Comparison of ENCODE assay signal across 8 cellular contexts in the genomic region with DNA sequence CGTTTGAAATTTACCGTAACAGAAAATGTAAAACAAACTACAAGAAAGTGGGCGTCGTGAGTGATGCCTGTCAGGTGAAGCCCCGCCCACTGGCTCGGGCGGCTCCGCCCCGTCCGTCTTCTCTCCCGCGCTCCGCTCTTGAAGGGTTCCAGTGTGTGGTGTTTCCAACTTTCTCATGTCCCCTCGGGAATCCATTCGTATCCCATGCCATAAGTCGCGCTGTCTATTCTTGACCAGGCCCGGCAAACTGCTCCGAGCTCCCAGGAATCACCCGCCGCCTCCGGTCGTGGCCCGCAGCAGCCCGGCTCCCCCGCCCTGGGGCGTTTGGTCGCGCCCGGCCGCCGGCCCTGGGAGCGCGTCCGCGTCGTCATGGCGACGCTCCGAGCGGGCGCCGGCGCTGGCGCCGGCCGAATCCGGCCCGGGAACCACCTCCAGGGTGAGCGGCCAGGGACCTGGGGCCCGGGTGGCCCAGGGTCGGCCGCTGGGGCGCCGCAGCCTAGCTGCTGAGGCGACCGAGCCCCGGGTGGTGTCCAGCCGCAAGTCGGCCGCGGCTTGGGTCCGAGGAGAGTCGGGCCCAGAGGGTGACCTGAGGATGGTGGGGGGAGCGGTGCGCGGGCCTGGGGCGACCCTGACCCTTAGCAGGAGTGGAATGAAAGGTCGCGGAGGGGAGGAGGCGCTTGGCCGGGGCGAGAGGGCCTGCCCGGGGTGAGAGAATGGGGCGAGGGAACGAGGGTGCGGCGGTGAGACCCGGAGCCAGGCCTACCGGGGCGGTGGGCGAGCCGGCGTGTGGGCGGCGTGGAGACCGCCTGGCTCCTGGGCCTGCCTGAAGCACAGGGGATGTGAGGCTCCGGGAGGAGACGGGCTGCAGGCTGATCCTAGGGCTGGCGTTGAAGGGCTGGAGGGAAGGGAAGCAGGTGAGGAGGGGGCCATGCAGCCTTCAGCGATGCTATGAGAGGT. TPM values are rescaled to one million over a fixed set of nuclear protein-coding genes. Genes with fewer than 3 reads are reported as not detected.
DNase-seq lines count a peak whose midpoint lies in the region; ATAC-seq and TF ChIP-seq lines count a peak whose summit lies in the region.

Gene CFAP221, plus strand, starts transcription at position 375 of the 957 bp plus-strand sequence. CDS start 1,683 bp downstream, outside the sequence.

- peak within 1 kb of the TSS; percentile 96 for H3K27ac ChIP-seq in ectodermal cell (ENCODE audit: insufficient read depth, low read depth, low read length, poor library complexity, severe bottlenecking)
- H3K27ac ChIP-seq in lower lobe of right lung, result peak within 1 kb of the TSS; percentile 83

- peaks cover 34% of the 10 kb centered on the region for H3K27me3 Mint-ChIP-seq in activated CD4-positive, alpha-beta T cell treated with anti-CD3 and anti-CD28 coated beads, Interleukin-2, amount 10 ng/mL, durations not matched to agents 24 days and 14 days

- H3K9me3 Mint-ChIP-seq in activated CD4-positive, alpha-beta T cell treated with anti-CD3 and anti-CD28 coated beads, Interleukin-2, amount 10 ng/mL, durations not matched to agents 24 days and 14 days, result peaks cover 9% of the 10 kb centered on the region

- H3K36me3 Mint-ChIP-seq in activated CD4-positive, alpha-beta T cell treated with anti-CD3 and anti-CD28 coated beads, Interleukin-2, amount 10 ng/mL, durations not matched to agents 24 days and 14 days (ENCODE audit: low read depth), result peaks cover 2% of the 10 kb centered on the region

- DNase-seq in Daoy (ENCODE audit: low read depth), result peak; percentile 84
- DNase-seq in H7, result peak; percentile 96
- DNase-seq in NCI-H1105 (lab: John Stamatoyannopoulos, UW), result peak; percentile 37
- peak; percentile 81 for DNase-seq in activated CD4-positive, alpha-beta T cell treated with anti-CD3 and anti-CD28 coated beads, Interleukin-2, amount 10 ng/mL, durations not matched to agents 24 days and 14 days
- peak; percentile 89 for DNase-seq in lower lobe of right lung
- DNase-seq in stimulated activated CD4-positive, alpha-beta T cell treated with anti-CD3 and anti-CD28 coated beads, Interleukin-4, amount 100 ng/mL, for 24 hours, result peak; percentile 51

- ATAC-seq in lower lobe of right lung, result peak; percentile 94 to 95
- no peak for ATAC-seq in GM18867 (IDR thresholded peaks at IDR 0.05; ENCODE audit: unreplicated experiment)

- TF ChIP-seq CTCF in lower lobe of right lung (IDR thresholded peaks at IDR 0.05), result no peak

- no peaks in the 10 kb centered on the region for H3K36me3 ChIP-seq in H7 (replicated peaks; ENCODE audit: control insufficient read depth, insufficient read depth, low read length)
- no peaks in the 10 kb centered on the region for H3K36me3 ChIP-seq in ectodermal cell (ENCODE audit: control insufficient read depth, insufficient read depth, low read length)
- H3K36me3 ChIP-seq in lower lobe of right lung, result no peaks in the 10 kb centered on the region

- H3K4me3 Mint-ChIP-seq in activated CD4-positive, alpha-beta T cell treated with anti-CD3 and anti-CD28 coated beads, Interleukin-2, amount 10 ng/mL, durations not matched to agents 24 days and 14 days, result peak within 1 kb of the TSS; percentile 73

- peaks cover 11% of the 10 kb centered on the region for H3K27me3 ChIP-seq in H7 (ENCODE audit: control insufficient read depth, insufficient read depth, low read length)
- H3K27me3 ChIP-seq in ectodermal cell (ENCODE audit: control insufficient read depth, insufficient read depth, low read length, poor library complexity, severe bottlenecking), result no peaks in the 10 kb centered on the region
- H3K27me3 ChIP-seq in lower lobe of right lung (ENCODE audit: low read depth), result no peaks in the 10 kb centered on the region

- 0 to 1% methylated on average over 91 of the region's 91 CpGs for WGBS in ectodermal cell, 2 experiments

- H3K27ac Mint-ChIP-seq in activated CD4-positive, alpha-beta T cell treated with anti-CD3 and anti-CD28 coated beads, Interleukin-2, amount 10 ng/mL, durations not matched to agents 24 days and 14 days, result no peak within 1 kb of the TSS

- peaks cover 8% of the 10 kb centered on the region for H3K4me1 ChIP-seq in ectodermal cell (ENCODE audit: control insufficient read depth, insufficient read depth, low read length)
- H3K4me1 ChIP-seq in lower lobe of right lung, result peaks cover 23% of the 10 kb centered on the region

- no peaks in the 10 kb centered on the region for H3K9me3 ChIP-seq in ectodermal cell (ENCODE audit: control insufficient read depth, low read length)
- H3K9me3 ChIP-seq in lower lobe of right lung, result no peaks in the 10 kb centered on the region

- intact Hi-C loops in activated CD4-positive, alpha-beta T cell treated with anti-CD3 and anti-CD28 coated beads, Interleukin-2, amount 10 ng/mL, durations not matched to agents 24 days and 14 days (cut with micrococcal nuclease), result no loop called here
- intact Hi-C loops in lower lobe of right lung (cut with DNase I), result no loop called here

- peaks cover 5% of the 10 kb centered on the region for H3K4me1 Mint-ChIP-seq in activated CD4-positive, alpha-beta T cell treated with anti-CD3 and anti-CD28 coated beads, Interleukin-2, amount 10 ng/mL, durations not matched to agents 24 days and 14 days

- H3K4me3 ChIP-seq in H7 (ENCODE audit: insufficient read depth, low read depth, low read length) (peak within 1 kb of the TSS; percentile 68), ectodermal cell (ENCODE audit: insufficient read depth, low read depth, low read length) (peak within 1 kb of the TSS; percentile 63), lower lobe of right lung (peak within 1 kb of the TSS; percentile 61)

RNA-seq across cellular contexts. Expression of gene CFAP221, which starts in this region (rescaled TPM):
- total RNA-seq in Daoy (2014; rRNA removed; shearing (Covaris generic)), result 0.29 and 2.0 TPM in 2 replicates
- total RNA-seq in H7 (2014; rRNA removed; shearing (Covaris generic)), result 0.07 and 0.37 TPM in 2 replicates
- not detected in 2 replicates for total RNA-seq in activated CD4-positive, alpha-beta T cell treated with anti-CD3 and anti-CD28 coated beads, Interleukin-2, amount 10 ng/mL, durations not matched to agents 24 days and 14 days
- 4.1 TPM for polyA plus RNA-seq in ectodermal cell (2013, experiment 1 of 4)
- polyA plus RNA-seq in ectodermal cell (2013, experiment 2 of 4), result 2.9 TPM
- 2.8 TPM for polyA plus RNA-seq in ectodermal cell (2013, experiment 3 of 4)
- 4.7 TPM for polyA plus RNA-seq in ectodermal cell (2013, experiment 4 of 4)
- 33.9 TPM for total RNA-seq in lower lobe of right lung

Comparison
In these comparisons a context has a peak if more than half of its experiments do, and no peak if none do; other contexts are left out.
1. RNA of gene CFAP221 (total RNA-seq): 33.9 TPM in lower lobe of right lung (single experiment); 0.29 to 2.0 TPM in Daoy, 0.07 to 0.37 TPM in H7 and not detected in activated CD4-positive, alpha-beta T cell treated with anti-CD3 and anti-CD28 coated beads, Interleukin-2, amount 10 ng/mL, durations not matched to agents 24 days and 14 days; every median in the first group is over 10 times any median in the second.
2. Peak in DNase-seq and H3K4me3 ChIP-seq in H7; RNA of the gene not detected or under 1 TPM.
3. Peak in DNase-seq in activated CD4-positive, alpha-beta T cell treated with anti-CD3 and anti-CD28 coated beads, Interleukin-2, amount 10 ng/mL, durations not matched to agents 24 days and 14 days; RNA of the gene not detected or under 1 TPM.
4. DNase-seq: peak in every context shown above with its lines; median percentile 96 in H7; 89 in lower lobe of right lung; 84 in Daoy; 81 in activated CD4-positive, alpha-beta T cell treated with anti-CD3 and anti-CD28 coated beads, Interleukin-2, amount 10 ng/mL, durations not matched to agents 24 days and 14 days; 51 in stimulated activated CD4-positive, alpha-beta T cell treated with anti-CD3 and anti-CD28 coated beads, Interleukin-4, amount 100 ng/mL, for 24 hours; 37 in NCI-H1105.
5. Peak in every context shown above with its lines, with median percentiles within 50 percentile points of each other: H3K4me3 ChIP-seq.